18 cellular contexts compared by ENCODE assay signal in the genomic region with DNA sequence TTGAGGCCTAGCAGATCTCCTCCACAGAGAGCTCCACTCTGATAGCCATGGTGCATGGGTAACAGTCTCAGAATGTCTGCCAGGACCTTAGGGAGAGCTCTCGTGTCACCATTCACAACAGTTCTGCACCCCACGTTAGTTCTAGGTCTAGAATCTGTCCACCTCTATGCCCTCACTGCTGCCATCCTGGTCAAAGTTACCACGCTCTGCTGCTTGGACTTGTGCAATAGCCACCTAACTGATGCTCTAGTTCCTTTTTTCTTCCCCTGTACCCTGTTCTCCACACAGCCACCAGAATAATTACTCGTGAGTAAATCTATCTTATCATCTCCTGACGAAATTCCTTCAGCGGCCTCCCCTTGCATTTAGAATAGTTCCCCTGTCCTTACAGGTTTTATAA.
"Had no signal": no experiment of that assay in that cellular context is flagged by ENCODE, and none has a peak within 500 bp of the region (broad histone marks: within the 10 kb centered on the region; RNA-seq: fewer than 3 reads in every experiment).

No MANE protein-coding gene starts in this region.

- H3K27ac ChIP-seq: foreskin keratinocyte, psoas muscle, right lobe of liver, tibial artery, upper lobe of left lung, vagina had no signal

- H3K4me1 ChIP-seq: foreskin keratinocyte, psoas muscle, right lobe of liver, upper lobe of left lung, vagina had no signal

- H3K36me3 ChIP-seq: right lobe of liver, tibial artery, upper lobe of left lung, vagina had no signal

- DNase-seq: effector memory CD8-positive, alpha-beta T cell; foreskin keratinocyte; kidney; left cardiac atrium; left ventricle myocardium superior; mesenchymal stem cell; midbrain; occipital lobe; psoas muscle; retina; right lobe of liver; stimulated activated CD4-positive, alpha-beta T cell treated with anti-CD3 and anti-CD28 coated beads, Interleukin-4, amount 100 ng/mL, for 1 hour; stimulated activated CD8-positive, alpha-beta memory T cell treated with anti-CD3 and anti-CD28 coated beads, Interleukin-4, amount 100 ng/mL, for 48 hours; stimulated activated naive CD8-positive, alpha-beta T cell treated with anti-CD3 and anti-CD28 coated beads, Interleukin-15, Interleukin-2, amounts not matched to agents 100 U/mL and 50 U/mL, for 24 hours; tibial artery; upper lobe of left lung had no signal

- H3K27me3 ChIP-seq: right lobe of liver, tibial artery, upper lobe of left lung, vagina had no signal

- H3K4me3 ChIP-seq: lung, psoas muscle, right lobe of liver, tibial artery, upper lobe of left lung, vagina had no signal

- H3K9me3 ChIP-seq: psoas muscle, right lobe of liver, tibial artery, upper lobe of left lung, vagina had no signal
